Comparison of ENCODE assay signal across 8 cellular contexts in the genomic region with DNA sequence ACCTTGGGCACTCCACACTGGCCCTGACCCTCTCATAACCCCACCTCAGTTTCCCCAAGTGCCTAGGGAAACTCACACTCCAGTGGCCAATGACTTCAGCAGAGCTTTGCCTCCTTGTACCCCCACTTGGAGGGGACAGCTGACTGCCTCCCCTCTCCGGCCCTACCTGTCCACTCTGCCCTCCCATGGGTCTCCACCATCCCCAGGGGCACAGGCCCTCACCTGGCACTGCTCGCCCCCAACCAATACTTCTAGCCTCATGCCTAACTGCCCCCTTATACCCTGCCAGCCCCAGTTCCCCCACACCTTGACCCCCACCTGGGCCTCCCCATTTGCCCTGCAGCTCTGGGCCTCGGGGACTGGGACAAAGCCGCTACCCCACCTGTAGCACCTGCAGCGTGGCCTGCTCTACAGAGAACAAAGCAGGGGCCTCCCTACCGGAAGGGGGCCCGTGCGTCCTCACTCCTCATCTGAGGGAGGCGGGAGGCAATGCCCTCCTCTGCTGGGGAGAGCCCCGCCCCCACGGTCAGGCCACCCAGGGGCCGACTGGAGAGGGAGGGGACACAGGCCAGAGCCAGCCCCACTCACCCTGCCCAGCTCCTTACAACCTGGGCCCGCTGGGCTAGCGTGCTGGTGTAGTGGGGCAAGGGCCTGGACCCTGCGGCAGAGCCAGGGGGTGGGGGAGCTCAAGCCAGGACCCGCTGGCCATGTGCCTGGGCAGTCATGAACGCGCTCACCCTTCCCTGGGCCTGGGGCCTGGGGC. TPM values are rescaled to one million over a fixed set of nuclear protein-coding genes. Genes with fewer than 3 reads are reported as not detected.
DNase-seq lines count a peak whose midpoint lies in the region; ATAC-seq and TF ChIP-seq lines count a peak whose summit lies in the region.
"Had no signal": no experiment of that assay in that cellular context is flagged by ENCODE, and none has a peak within 500 bp of the region (broad histone marks: within the 10 kb centered on the region; RNA-seq: fewer than 3 reads in every experiment).

No MANE protein-coding gene starts in this region.

- no peak overlapping the region for H3K4me3 ChIP-seq in upper lobe of right lung

- peak overlapping the region; percentile 83 for H3K27ac ChIP-seq in upper lobe of right lung
- H3K27ac ChIP-seq: 22Rv1 had no signal

- peaks cover 79% of the 10 kb centered on the region for H3K4me1 ChIP-seq in upper lobe of right lung

- TF ChIP-seq CTCF in upper lobe of right lung (IDR thresholded peaks at IDR 0.05) = no peak

- H3K9me3 ChIP-seq in upper lobe of right lung = no peaks in the 10 kb centered on the region

- no peaks in the 10 kb centered on the region for H3K36me3 ChIP-seq in upper lobe of right lung

- H3K27me3 ChIP-seq in upper lobe of right lung = no peaks in the 10 kb centered on the region

- intact Hi-C loops in upper lobe of right lung (cut with DNase I) = no loop called here

- DNase-seq in NCI-H2227 (lab: John Stamatoyannopoulos, UW; ENCODE audit: unreplicated experiment) (peak; percentile 45), NCI-H2227 treated with DMSO at 0.1 percent for 48 hours (lab: John Stamatoyannopoulos, UW) (no peak), left kidney (ENCODE audit: low read depth, low spot score) (peak; percentile 78), upper lobe of right lung (no peak), NCI-H2171 treated with DMSO at 0.1 percent for 48 hours (lab: John Stamatoyannopoulos, UW) (no peak)
- DNase-seq: HFFc6 had no signal

- no peak for ATAC-seq in upper lobe of right lung
- no peak for ATAC-seq in HG03280 (IDR thresholded peaks at IDR 0.05; ENCODE audit: unreplicated experiment)

RNA-seq across cellular contexts. Expression of a gene that starts 8.2 kb away (rescaled TPM):
- 279 TPM for total RNA-seq in upper lobe of right lung

RNA-seq across cellular contexts. Expression of a gene that starts 28.0 kb away (rescaled TPM):
- total RNA-seq in upper lobe of right lung = 1,050 TPM

RNA-seq across cellular contexts. Expression of a gene that starts 48.2 kb away (rescaled TPM):
- 4.1 TPM for total RNA-seq in upper lobe of right lung

RNA-seq across cellular contexts. Expression of a gene that starts 56.1 kb away (rescaled TPM):
- 73.4 TPM for total RNA-seq in upper lobe of right lung

Comparison
In these comparisons a context has a peak if more than half of its experiments do, and no peak if none do; other contexts are left out.
1. DNase-seq: peak in NCI-H2227 (single experiment) and left kidney (single experiment); none in NCI-H2227 treated with DMSO at 0.1 percent for 48 hours (single experiment), upper lobe of right lung (single experiment) and NCI-H2171 treated with DMSO at 0.1 percent for 48 hours (single experiment).